ENCODE assay signal across 23 cellular contexts in genomic region chr1:203404546-203404945, GRCh38. TPM values are rescaled to one million over a fixed set of nuclear protein-coding genes. Genes with fewer than 3 reads are reported as not detected.
DNase-seq lines count a peak whose midpoint lies in the region; ATAC-seq, FAIRE-seq and TF ChIP-seq lines count a peak whose summit lies in the region.
"Had no signal": no experiment of that assay in that cellular context is flagged by ENCODE, and none has a peak within 500 bp of the region (broad histone marks: within the 10 kb centered on the region; RNA-seq: fewer than 3 reads in every experiment).

No MANE protein-coding gene starts in this region.

- peak overlapping the region in 3 of 11 experiments; percentile 61 to 79 (median 74); a peak in 6 of 22 replicates for H3K4me2 ChIP-seq in BLaER1 treated with 17β-estradiol and CSF1 and Interleukin-3, amounts not matched to agents 10 nM and 100 nM

- H3K27ac ChIP-seq in BLaER1 treated with 17β-estradiol and CSF1 and Interleukin-3, amounts not matched to agents 10 nM and 100 nM, result peak overlapping the region in 6 of 11 experiments; percentile 27 to 100 (median 96); a peak in 8 of 22 replicates
- peak overlapping the region; percentile 92 to 97 for H3K27ac ChIP-seq in ascending aorta
- peak overlapping the region; percentile 70 for H3K27ac ChIP-seq in lower lobe of right lung
- peak overlapping the region; percentile 81 to 91 for H3K27ac ChIP-seq in tibial artery
- H3K27ac ChIP-seq in pancreas, result no peak overlapping the region
- H3K27ac ChIP-seq: HL-60, RWPE1 had no signal

- peaks cover 12 to 98% (median 37%) of the 10 kb centered on the region in 10 experiments for H3K4me1 ChIP-seq in BLaER1 treated with 17β-estradiol and CSF1 and Interleukin-3, amounts not matched to agents 10 nM and 100 nM
- H3K4me1 ChIP-seq in ascending aorta (peaks cover 38 to 55% of the 10 kb centered on the region in 2 donors), lower lobe of right lung (peaks cover 40% of the 10 kb centered on the region), tibial artery (peaks cover 10 to 77% (median 61%) of the 10 kb centered on the region in 4 donors), pancreas (peaks cover 0 to 6% (median 0%) of the 10 kb centered on the region in 3 donors)

- intact Hi-C loops in ascending aorta (cut with DNase I), result no loop called here
- intact Hi-C loops in lower lobe of right lung (cut with DNase I), result no loop called here
- intact Hi-C loops in tibial artery (cut with DNase I; ENCODE audit: low total_unique reads), result loop anchor here (10.0 kb wide), 1 partner anchor 80 kb away; no protein-coding TSS in a partner anchor
- intact Hi-C loops in pancreas (cut with DNase I), result no loop called here

- H3K36me3 ChIP-seq in BLaER1 treated with 17β-estradiol and CSF1 and Interleukin-3, amounts not matched to agents 10 nM and 100 nM, result no peaks in the 10 kb centered on the region
- no peaks in the 10 kb centered on the region for H3K36me3 ChIP-seq in ascending aorta
- no peaks in the 10 kb centered on the region for H3K36me3 ChIP-seq in lower lobe of right lung
- no peaks in the 10 kb centered on the region for H3K36me3 ChIP-seq in tibial artery
- H3K36me3 ChIP-seq in pancreas, result no peaks in the 10 kb centered on the region
- H3K36me3 ChIP-seq: BE2C had no signal

- TF ChIP-seq CTCF in ascending aorta (IDR thresholded peaks at IDR 0.05) (no peak), lower lobe of right lung (IDR thresholded peaks at IDR 0.05) (no peak), tibial artery (IDR thresholded peaks at IDR 0.05) (no peak), pancreas (IDR thresholded peaks at IDR 0.05) (no peak)

- DNase-seq in ascending aorta (ENCODE audit: low spot score in 2 of 2) (no peak), lower lobe of right lung (no peak), tibial artery (no peak), pancreas (no peak), LoVo (ENCODE audit: low spot score) (no peak)
- DNase-seq in stimulated activated CD4-positive, alpha-beta T cell treated with anti-CD3 and anti-CD28 coated beads, Interleukin-4, amount 100 ng/mL, for 1 hour, result no peak
- DNase-seq: BE2C; CD4-positive, CD25-positive, alpha-beta regulatory T cell; KBM-7; NCI-H1694; NCI-H2081; NCI-H2171; NCI-H345; NCI-H524; NCI-H774; NK-92 treated with Interleukin-12 subunit alpha and Interleukin-12 subunit beta, amount 100 ng/mL, for 24 hours; SHP77 treated with DMSO at 0.1 percent for 48 hours had no signal

- ATAC-seq in lower lobe of right lung, result no peak
- ATAC-seq in pancreas, result no peak
- ATAC-seq: HepG2 had no signal

- no peak for FAIRE-seq in pancreas (lab: Jason Lieb, UNC)
- FAIRE-seq: H54, HepG2 had no signal

- peaks cover 0 to 48% (median 0%) of the 10 kb centered on the region in 11 experiments; a peak in 7 of 22 replicates for H3K9me3 ChIP-seq in BLaER1 treated with 17β-estradiol and CSF1 and Interleukin-3, amounts not matched to agents 10 nM and 100 nM (replicated peaks in 1 of 11)
- H3K9me3 ChIP-seq in ascending aorta (no peaks in the 10 kb centered on the region), lower lobe of right lung (no peaks in the 10 kb centered on the region), tibial artery (no peaks in the 10 kb centered on the region), pancreas (no peaks in the 10 kb centered on the region)
- H3K9me3 ChIP-seq: BE2C had no signal

- no peaks in the 10 kb centered on the region for H4K20me1 ChIP-seq in BLaER1 treated with 17β-estradiol and CSF1 and Interleukin-3, amounts not matched to agents 10 nM and 100 nM

- WGBS in pancreas, 2 donors, result 63 to 74% methylated on average over 3 of the region's 3 CpGs

- no peaks in the 10 kb centered on the region for H3K27me3 ChIP-seq in BLaER1 treated with 17β-estradiol and CSF1 and Interleukin-3, amounts not matched to agents 10 nM and 100 nM
- H3K27me3 ChIP-seq in ascending aorta (no peaks in the 10 kb centered on the region), lower lobe of right lung (ENCODE audit: low read depth) (no peaks in the 10 kb centered on the region), tibial artery (no peaks in the 10 kb centered on the region), pancreas (no peaks in the 10 kb centered on the region)
- H3K27me3 ChIP-seq: BE2C had no signal

- H3K4me3 ChIP-seq in BLaER1 treated with 17β-estradiol and CSF1 and Interleukin-3, amounts not matched to agents 10 nM and 100 nM, result no peak overlapping the region
- H3K4me3 ChIP-seq in ascending aorta (no peak overlapping the region), lower lobe of right lung (no peak overlapping the region), tibial artery (no peak overlapping the region), pancreas (no peak overlapping the region)

- H3K9ac ChIP-seq in BLaER1 treated with 17β-estradiol and CSF1 and Interleukin-3, amounts not matched to agents 10 nM and 100 nM, result no peak overlapping the region

RNA-seq across cellular contexts. Expression of gene FMOD, which starts 53.6 kb away (rescaled TPM):
- total RNA-seq in ascending aorta, result 92.3 TPM
- total RNA-seq in lower lobe of right lung, result 28.9 TPM
- total RNA-seq in pancreas, result 10 to 100 TPM in 4 of 6 donors, 1 to 10 TPM in 2; 4.3 to 14.6 (median 11.1) TPM
- polyA plus RNA-seq in pancreas, result 1 to 10 TPM; 3.8 to 6.5 TPM
- total RNA-seq: CD4-positive, CD25-positive, alpha-beta regulatory T cell; HepG2; HT-29 had no signal
- polyA plus RNA-seq: CD4-positive, CD25-positive, alpha-beta regulatory T cell had no signal

Comparison
In these comparisons a context has a peak if more than half of its experiments do, and no peak if none do; other contexts are left out.
1. H3K27ac ChIP-seq: peak in BLaER1 treated with 17β-estradiol and CSF1 and Interleukin-3, amounts not matched to agents 10 nM and 100 nM (6 of 11), ascending aorta (2 of 2), lower lobe of right lung (single experiment) and tibial artery (2 of 2); none in pancreas (0 of 4).